ENCODE assay signal across 9 cellular contexts in genomic region chr3:138594935-138595259, GRCh38. TPM values are rescaled to one million over a fixed set of nuclear protein-coding genes. Genes with fewer than 3 reads are reported as not detected.
A peak's percentile ranks its signal among the peaks of the same experiment; 100 is the strongest.
DNase-seq lines count a peak whose midpoint lies in the region; ATAC-seq, FAIRE-seq and TF ChIP-seq lines count a peak whose summit lies in the region.
"Had no signal": no experiment of that assay in that cellular context is flagged by ENCODE, and none has a peak within 500 bp of the region (broad histone marks: within the 10 kb centered on the region; RNA-seq: fewer than 3 reads in every experiment).

No MANE protein-coding gene starts in this region.

- intact Hi-C loops in aorta (cut with DNase I), result loop anchor here (1.0 to 10.0 kb wide), 6 partner anchors 100 to 322 kb away; partner anchors contain the start of gene MRAS (in 1 of the 2)

- peak overlapping the region; percentile 79 for H3K4me3 ChIP-seq in A549
- H3K4me3 ChIP-seq in aorta (ENCODE audit: low read length in 2 of 2), result no peak overlapping the region

- no peak overlapping the region for H3T11ph ChIP-seq in H9 (ENCODE audit: low read length)

- CTCF ChIA-PET in A549 (lab: Yijun Ruan, JAX), result interaction anchor here (0.6 to 14.6 kb wide), 35 partner anchors 8 to 759 kb away, joined by 3 to 224 read pairs (median 4); partner anchors contain the start of genes FAIM and NME9

- no peaks in the 10 kb centered on the region for H3K36me3 ChIP-seq in aorta (ENCODE audit: control insufficient read depth in 1 of 2, insufficient read depth in 2 of 2, low read length in 1 of 2)

- no peak overlapping the region for H3K9ac ChIP-seq in H9 (ENCODE audit: extremely low read depth, insufficient read length, low read length)

- no peak overlapping the region for H2BK120ac ChIP-seq in H9 (ENCODE audit: low read depth, low read length, poor library complexity, severe bottlenecking)

- no peak overlapping the region for H4K8ac ChIP-seq in H9 (replicated peaks; ENCODE audit: insufficient read length, low read depth, low read length)

- no peak overlapping the region for H3K14ac ChIP-seq in H9 (ENCODE audit: insufficient read depth, low read length)

- H3K9me3 Mint-ChIP-seq in H9, result peaks cover 7 to 9% of the 10 kb centered on the region in 2 experiments; a peak in 4 of 5 replicates
- no peaks in the 10 kb centered on the region for H3K9me3 Mint-ChIP-seq in activated naive CD8-positive, alpha-beta T cell (ENCODE audit: low read depth)
- H3K9me3 Mint-ChIP-seq in mesothelial cell of epicardium, result peaks cover 6% of the 10 kb centered on the region

- no peak overlapping the region for H3K4ac ChIP-seq in H9 (ENCODE audit: low read depth, low read length)

- H2BK15ac ChIP-seq in H9 (ENCODE audit: low read depth, low read length), result no peak overlapping the region

- 0 out of 3 replicates have a peak, but pooled peaks cover 2% of the 10 kb centered on the region for H3K9me3 ChIP-seq in A549
- H3K9me3 ChIP-seq in H9 (ENCODE audit: control insufficient read depth, low read depth, low read length), result no peaks in the 10 kb centered on the region
- H3K9me3 ChIP-seq in aorta (ENCODE audit: control insufficient read depth, low read length), result no peaks in the 10 kb centered on the region

- peak overlapping the region; percentile 85 to 93 for H3K4me3 Mint-ChIP-seq in H9
- peak overlapping the region; percentile 92 for H3K4me3 Mint-ChIP-seq in activated naive CD8-positive, alpha-beta T cell
- H3K4me3 Mint-ChIP-seq in mesothelial cell of epicardium, result peak overlapping the region; percentile 79

- peaks cover 23% of the 10 kb centered on the region for H3K4me1 ChIP-seq in A549
- no peaks in the 10 kb centered on the region for H3K4me1 ChIP-seq in H9 (ENCODE audit: insufficient read depth, low read length)
- H3K4me1 ChIP-seq in aorta (ENCODE audit: control insufficient read depth in 1 of 2, insufficient read depth in 2 of 2, low read length in 2 of 2), result no peaks in the 10 kb centered on the region

- H3K4me1 Mint-ChIP-seq in H9 (peaks cover 23 to 28% of the 10 kb centered on the region in 2 experiments), mesothelial cell of epicardium (peaks cover 21% of the 10 kb centered on the region)
- H3K4me1 Mint-ChIP-seq in activated naive CD8-positive, alpha-beta T cell (ENCODE audit: low read depth), result peaks cover 12% of the 10 kb centered on the region

- H3K27ac ChIP-seq in A549 (peak overlapping the region; percentile 89 to 92; a peak in 4 of 6 replicates), H9 (ENCODE audit: insufficient read length, low read depth, low read length) (no peak overlapping the region), aorta (ENCODE audit: low read depth in 1 of 2, low read length in 2 of 2) (no peak overlapping the region)

- ATAC-seq in A549 (no peak), aorta (ENCODE audit: low FRiP score) (no peak)

- peak overlapping the region; percentile 83 for H3K4me2 ChIP-seq in A549
- H3K4me2 ChIP-seq in H9 (ENCODE audit: insufficient read depth, insufficient read length, low read length), result peak overlapping the region; percentile 89

- no peak overlapping the region for H2AK5ac ChIP-seq in H9 (ENCODE audit: insufficient read length, low read length)

- no peak overlapping the region for H4K91ac ChIP-seq in H9 (ENCODE audit: insufficient read length, low read depth, low read length)

- no peak overlapping the region for H3K23ac ChIP-seq in H9 (ENCODE audit: insufficient read length, low read depth, low read length)

- no peak overlapping the region for H2BK12ac ChIP-seq in H9 (ENCODE audit: insufficient read length, low read depth, low read length)

- TF ChIP-seq CTCF in A549 (IDR thresholded peaks at IDR 0.05) (no peak), H9 (conservative IDR thresholded peaks at IDR 0.05) (no peak), mesothelial cell of epicardium (IDR thresholded peaks at IDR 0.05; ENCODE audit: unreplicated experiment) (no peak)

- no peak overlapping the region for H4K5ac ChIP-seq in H9 (ENCODE audit: insufficient read length, low read depth, low read length)

- POLR2A ChIA-PET in A549 (lab: Yijun Ruan, JAX), result interaction anchor here (1.1 to 2.4 kb wide), 7 partner anchors 100 to 341 kb away, joined by 3 to 28 read pairs (median 5); no protein-coding TSS in a partner anchor

- TF ChIP-seq EP300 in A549 (IDR thresholded peaks at IDR 0.05), result no peak

- no peaks in the 10 kb centered on the region for H3K79me1 ChIP-seq in H9 (ENCODE audit: insufficient read depth, low read depth, low read length, poor library complexity, severe bottlenecking)

- no peak for TF ChIP-seq POLR2A in A549 (IDR thresholded peaks at IDR 0.05; ENCODE audit: low read length)

- H3K27me3 ChIP-seq in H9 (ENCODE audit: insufficient read depth, low read length), result no peaks in the 10 kb centered on the region
- no peaks in the 10 kb centered on the region for H3K27me3 ChIP-seq in aorta (ENCODE audit: control insufficient read depth in 1 of 2, insufficient read depth in 2 of 2, low read length in 1 of 2)

- no peak overlapping the region for H3K18ac ChIP-seq in H9 (ENCODE audit: insufficient read length, low read depth, low read length)

- peaks cover 7% of the 10 kb centered on the region for H3K23me2 ChIP-seq in H9 (ENCODE audit: insufficient read length, low read depth, low read length, poor library complexity, severe bottlenecking)

- no peak for FAIRE-seq in A549 (lab: Jason Lieb, UNC)

- no peaks in the 10 kb centered on the region for H3K79me2 ChIP-seq in H9 (ENCODE audit: insufficient read depth, low read length)

- H3K27me3 Mint-ChIP-seq in H9 (ENCODE audit: low read depth) (no peaks in the 10 kb centered on the region), mesothelial cell of epicardium (ENCODE audit: low read depth) (no peaks in the 10 kb centered on the region)
- H3K27me3 Mint-ChIP-seq in activated naive CD8-positive, alpha-beta T cell, result no peaks in the 10 kb centered on the region

- no peak overlapping the region for H2AFZ ChIP-seq in H9 (ENCODE audit: low read length)

- no peak overlapping the region for H2BK20ac ChIP-seq in H9 (ENCODE audit: low read depth, low read length, poor library complexity, severe bottlenecking)

- H3K56ac ChIP-seq in H9 (ENCODE audit: insufficient read length, low read depth, low read length), result no peak overlapping the region

- peak overlapping the region in 2 of 3 experiments; percentile 82 to 84; a peak in 4 of 7 replicates for H3K27ac Mint-ChIP-seq in H9
- peak overlapping the region; percentile 94 for H3K27ac Mint-ChIP-seq in activated naive CD8-positive, alpha-beta T cell
- peak overlapping the region; percentile 98 for H3K27ac Mint-ChIP-seq in mesothelial cell of epicardium

- peaks cover 0 to 8% (median 5%) of the 10 kb centered on the region in 3 experiments; a peak in 5 of 7 replicates for H3K36me3 Mint-ChIP-seq in H9 (ENCODE audit: insufficient read depth in 1 of 3, low read depth in 3 of 3)
- peaks cover 2% of the 10 kb centered on the region for H3K36me3 Mint-ChIP-seq in activated naive CD8-positive, alpha-beta T cell
- H3K36me3 Mint-ChIP-seq in mesothelial cell of epicardium, result no peaks in the 10 kb centered on the region

- no peak for TF ChIP-seq RAD21 in A549 (conservative IDR thresholded peaks at IDR 0.05 in 1 of 2, IDR thresholded peaks at IDR 0.05 in 1 of 2)

- DNase-seq in A549 (ENCODE audit: low read depth in 1 of 2, low spot score in 1 of 2) (no peak), H9 (no peak), mesothelial cell of epicardium (ENCODE audit: low spot score in 2 of 2, unreplicated experiment in 2 of 2) (no peak), NCI-H2029 (lab: John Stamatoyannopoulos, UW) (no peak), DMS53 treated with DMSO at 0.1 percent for 48 hours (lab: John Stamatoyannopoulos, UW; ENCODE audit: unreplicated experiment) (no peak), occipital lobe (lab: John Stamatoyannopoulos, UW) (no peak), aorta (no peak)
- DNase-seq: T1000 had no signal

- 28% methylated on average over 3 of the region's 3 CpGs for WGBS in A549 (ENCODE audit: missing lambda C conversion rate)
- WGBS in H9 (ENCODE audit: extremely low coverage, insufficient read length, low lambda C conversion rate), result no CpG with 5 or more reads among the region's 3 CpGs
- 22 to 26% methylated on average over 3 of the region's 3 CpGs for WGBS in aorta, 2 donors

- H4K20me1 ChIP-seq in H9 (ENCODE audit: control insufficient read depth, insufficient read depth, insufficient read length), result no peaks in the 10 kb centered on the region

- no peak overlapping the region for H2BK5ac ChIP-seq in H9 (ENCODE audit: insufficient read length, low read length)

TF ChIP-seq in A549, 52 proteins besides CTCF, POLR2A, EP300 and RAD21 (continues in another document):
- TF ChIP-seq HOXA7 (CRISPR knock-in tag; IDR thresholded peaks at IDR 0.05) (no peak), JUN (IDR thresholded peaks at IDR 0.05) (no peak), ZNF302 (CRISPR knock-in tag; IDR thresholded peaks at IDR 0.05) (no peak), TP53 (CRISPR knock-in tag; IDR thresholded peaks at IDR 0.05) (no peak), GATA3 (IDR thresholded peaks at IDR 0.05; ENCODE audit: borderline replicate concordance) (no peak), USF2 (IDR thresholded peaks at IDR 0.05) (no peak)

RNA-seq across cellular contexts. Expression of gene CEP70, which starts 0.8 kb away (rescaled TPM):
- polyA plus RNA-seq in A549 (2011; rRNA removed) (9.4 and 17.1 TPM in 2 replicates), A549 (2017; fragmentation: RNase III; extraction: RNeasy Plus Mini Kit Qiagen cat#74134 plus additional on column Dnase treatment) (15.7 to 17.4 TPM (median 16.5 TPM) in 3 replicates), aorta (10 to 100 TPM; 14.6 to 15.0 TPM)
- polyA plus RNA-seq in A549 (2012; cell fraction: cytosol; rRNA removed), result 1.9 and 2.4 TPM in 2 replicates
- polyA plus RNA-seq in A549 (2012; cell fraction: nucleus; rRNA removed), result 0.77 and 1.1 TPM in 2 replicates
- polyA minus RNA-seq in A549 (2011; rRNA and poly(A)+ RNA removed), result 7.8 and 10.6 TPM in 2 replicates
- total RNA-seq in H9 (2021) (31.1 and 32.6 TPM in 2 replicates), mesothelial cell of epicardium (51.5 to 54.8 TPM (median 51.6 TPM) in 3 replicates), occipital lobe (90.6 TPM), aorta (10 to 100 TPM; 27.9 to 49.5 TPM)

RNA-seq across cellular contexts. Expression of gene FAIM, which starts 13.7 kb away (rescaled TPM):
- polyA plus RNA-seq in A549 (2011; rRNA removed) (7.3 and 13.7 TPM in 2 replicates), A549 (2017; fragmentation: RNase III; extraction: RNeasy Plus Mini Kit Qiagen cat#74134 plus additional on column Dnase treatment) (18.7 to 20.9 TPM (median 20.8 TPM) in 3 replicates), aorta (10 to 100 TPM; 22.2 to 32.2 TPM)
- polyA plus RNA-seq in A549 (2012; cell fraction: cytosol; rRNA removed), result 4.0 and 5.0 TPM in 2 replicates
- 1.1 and 1.8 TPM in 2 replicates for polyA plus RNA-seq in A549 (2012; cell fraction: nucleus; rRNA removed)
- 0.83 and 1.5 TPM in 2 replicates for polyA minus RNA-seq in A549 (2011; rRNA and poly(A)+ RNA removed)
- total RNA-seq in H9 (2021) (10.0 and 11.0 TPM in 2 replicates), mesothelial cell of epicardium (12.1 to 14.7 TPM (median 13.7 TPM) in 3 replicates), occipital lobe (20.7 TPM), aorta (10 to 100 TPM in 1 of 2 donors, 1 to 10 TPM in 1; 7.0 to 12.6 TPM)

Comparison
In these comparisons a context has a peak if more than half of its experiments do, and no peak if none do; other contexts are left out.
1. H3K27ac ChIP-seq: peak in A549 (2 of 2); none in H9 (single experiment) and aorta (0 of 2).
2. Peak in every context shown above with its lines, with median percentiles within 50 percentile points of each other: H3K27ac Mint-ChIP-seq and H3K4me3 Mint-ChIP-seq.